Comparison of ENCODE assay signal across 1 cellular context in genomic region chr16:54291981-54292487, GRCh38.
TF ChIP-seq lines count a peak whose summit lies in the region.

No MANE protein-coding gene starts in this region.

TF ChIP-seq in HepG2, 621 proteins besides CTCF, POLR2A, EP300 and RAD21:
- no peak for TF ChIP-seq MXI1 (IDR thresholded peaks at IDR 0.05; ENCODE audit: borderline replicate concordance, low read depth, low read length)
- TF ChIP-seq SIX1 (CRISPR knock-in tag; IDR thresholded peaks at IDR 0.05; ENCODE audit: borderline replicate concordance) = peak; percentile 58; the same call in 1 of the 2 replicates
- no peak for TF ChIP-seq CREBL2 (CRISPR knock-in tag; IDR thresholded peaks at IDR 0.05; ENCODE audit: borderline replicate concordance)
- TF ChIP-seq HINFP (CRISPR knock-in tag; IDR thresholded peaks at IDR 0.05; ENCODE audit: low read depth) = no peak
